14 cellular contexts compared by ENCODE assay signal in genomic region chr16:49596119-49596518, GRCh38.
DNase-seq lines count a peak whose midpoint lies in the region; FAIRE-seq and TF ChIP-seq lines count a peak whose summit lies in the region.
"Had no signal": no experiment of that assay in that cellular context is flagged by ENCODE, and none has a peak within 500 bp of the region (broad histone marks: within the 10 kb centered on the region; RNA-seq: fewer than 3 reads in every experiment).

No MANE protein-coding gene starts in this region.

- no peak overlapping the region for H3K4me3 Mint-ChIP-seq in immature natural killer cell
- H3K4me3 Mint-ChIP-seq: central memory CD8-positive, alpha-beta T cell; naive B cell; T-helper 1 cell treated with Interleukin-12 subunit alpha and Interleukin-12 subunit beta and Interleukin-4 antibody, amounts not matched to agents 30 μg/mL and 1 μg/mL, for 36 hours had no signal

- peak overlapping the region; percentile 60 to 87 (median 79) for H3K4me2 ChIP-seq in BLaER1 treated with 17β-estradiol and CSF1 and Interleukin-3, amounts not matched to agents 10 nM and 100 nM
- peak overlapping the region; percentile 20 for H3K4me2 ChIP-seq in fibroblast of lung (ENCODE audit: extremely low read depth, insufficient read depth, low read length)
- H3K4me2 ChIP-seq in neural cell (ENCODE audit: low read length): peak overlapping the region; percentile 5

- no peaks in the 10 kb centered on the region for H4K20me1 ChIP-seq in BLaER1 treated with 17β-estradiol and CSF1 and Interleukin-3, amounts not matched to agents 10 nM and 100 nM
- H4K20me1 ChIP-seq in fibroblast of lung (ENCODE audit: control insufficient read depth, extremely low read depth, insufficient read depth, low read length) (no peaks in the 10 kb centered on the region), neural cell (ENCODE audit: insufficient read depth) (no peaks in the 10 kb centered on the region)

- H3K27ac ChIP-seq in BLaER1 treated with 17β-estradiol and CSF1 and Interleukin-3, amounts not matched to agents 10 nM and 100 nM: peak overlapping the region; percentile 17 to 75 (median 66); a peak in 18 of 22 replicates
- H3K27ac ChIP-seq in fibroblast of lung (ENCODE audit: insufficient read depth, low read length) (no peak overlapping the region), neural cell (ENCODE audit: low read length) (peak overlapping the region; percentile 32), kidney (ENCODE audit: low read depth in 2 of 2, low read length in 2 of 2) (peak overlapping the region in 1 of 2 donors; percentile 14)

- peak overlapping the region; percentile 1 to 58 (median 25); a peak in 9 of 20 replicates for H3K4me3 ChIP-seq in BLaER1 treated with 17β-estradiol and CSF1 and Interleukin-3, amounts not matched to agents 10 nM and 100 nM
- peak overlapping the region in 2 of 4 experiments; percentile 4 to 27 for H3K4me3 ChIP-seq in fibroblast of lung (replicated peaks in 1 of 4; ENCODE audit: control extremely low read depth in 1 of 4, insufficient read depth in 1 of 4, low read depth in 3 of 4, low read length in 4 of 4)
- peak overlapping the region; percentile 25 for H3K4me3 ChIP-seq in neural cell (ENCODE audit: low read length)
- H3K4me3 ChIP-seq in kidney (ENCODE audit: low read length in 2 of 2): no peak overlapping the region

- no peaks in the 10 kb centered on the region for H3K27me3 ChIP-seq in BLaER1 treated with 17β-estradiol and CSF1 and Interleukin-3, amounts not matched to agents 10 nM and 100 nM
- no peaks in the 10 kb centered on the region for H3K27me3 ChIP-seq in fibroblast of lung (ENCODE audit: control insufficient read depth, insufficient read depth, low read length)
- H3K27me3 ChIP-seq in neural cell (ENCODE audit: insufficient read depth, low read depth, low read length): no peaks in the 10 kb centered on the region

- no peaks in the 10 kb centered on the region for H3F3A ChIP-seq in neural cell (ENCODE audit: insufficient read depth, low read length, poor library complexity, severe bottlenecking)

- H3K4me1 Mint-ChIP-seq in immature natural killer cell: no peaks in the 10 kb centered on the region
- H3K4me1 Mint-ChIP-seq: central memory CD8-positive, alpha-beta T cell; naive B cell had no signal

- TF ChIP-seq RAD21 in neural cell (conservative IDR thresholded peaks at IDR 0.05): no peak

- H3K27me3 Mint-ChIP-seq in immature natural killer cell (ENCODE audit: low read depth in 3 of 3): peaks cover 3 to 8% (median 4%) of the 10 kb centered on the region in 3 donors

- no peaks in the 10 kb centered on the region for H3K36me3 Mint-ChIP-seq in immature natural killer cell
- H3K36me3 Mint-ChIP-seq: naive B cell had no signal

- intact Hi-C loops in kidney (cut with DNase I): no loop called here

- no peak overlapping the region for H3K27ac Mint-ChIP-seq in immature natural killer cell
- H3K27ac Mint-ChIP-seq: T-helper 1 cell treated with Interleukin-12 subunit alpha and Interleukin-12 subunit beta and Interleukin-4 antibody, amounts not matched to agents 30 μg/mL and 1 μg/mL, for 36 hours had no signal

- peak overlapping the region; percentile 45 to 74 (median 63); a peak in 21 of 22 replicates for H3K9ac ChIP-seq in BLaER1 treated with 17β-estradiol and CSF1 and Interleukin-3, amounts not matched to agents 10 nM and 100 nM
- no peak overlapping the region for H3K9ac ChIP-seq in fibroblast of lung (ENCODE audit: insufficient read depth, low read length)
- H3K9ac ChIP-seq in neural cell (ENCODE audit: low read length): peak overlapping the region; percentile 18
- peak overlapping the region in 1 of 2 donors; percentile 8 for H3K9ac ChIP-seq in kidney (ENCODE audit: low read length in 2 of 2)

- no peak for TF ChIP-seq CTCF in fibroblast of lung (conservative IDR thresholded peaks at IDR 0.05 in 1 of 2, IDR thresholded peaks at IDR 0.05 in 1 of 2; ENCODE audit: low read depth in 1 of 2, low read length in 2 of 2)
- no peak for TF ChIP-seq CTCF in neural cell (IDR thresholded peaks at IDR 0.05; ENCODE audit: poor library complexity, severe bottlenecking)
- TF ChIP-seq CTCF in kidney (IDR thresholded peaks at IDR 0.05; ENCODE audit: borderline replicate concordance, extremely low read depth, insufficient read depth): no peak

- DNase-seq in NOMO-1 treated with DMSO at 0.1 percent for 48 hours (lab: John Stamatoyannopoulos, UW; ENCODE audit: unreplicated experiment) (peak; percentile 31), fibroblast of lung (ENCODE audit: low read depth in 2 of 2) (peak; percentile 36 to 39), NCI-H748 treated with DMSO at 0.1 percent for 48 hours (lab: John Stamatoyannopoulos, UW) (no peak), NCI-H1092 treated with DMSO at 0.1 percent for 48 hours (lab: John Stamatoyannopoulos, UW) (no peak), kidney (no peak), immature natural killer cell (no peak)
- DNase-seq: activated T-cell treated with anti-CD3 and anti-CD28 coated beads for 4 hours; Kasumi-1; naive B cell; stimulated activated CD4-positive, alpha-beta T cell treated with anti-CD3 and anti-CD28 coated beads, Interleukin-2, amount 100 ng/mL, for 24 hours had no signal

- H3K4me1 ChIP-seq in BLaER1 treated with 17β-estradiol and CSF1 and Interleukin-3, amounts not matched to agents 10 nM and 100 nM: peaks cover 21 to 97% (median 80%) of the 10 kb centered on the region in 10 experiments
- peaks cover 2% of the 10 kb centered on the region for H3K4me1 ChIP-seq in fibroblast of lung (ENCODE audit: control insufficient read depth, extremely low read depth, insufficient read depth, low read length)
- peaks cover 1 to 8% of the 10 kb centered on the region in 2 donors for H3K4me1 ChIP-seq in kidney (ENCODE audit: control insufficient read depth in 1 of 2, insufficient read depth in 1 of 2, low read depth in 1 of 2, low read length in 2 of 2)

- H3K9me2 ChIP-seq in neural cell (ENCODE audit: insufficient read depth, low read length): no peaks in the 10 kb centered on the region

- H3K79me2 ChIP-seq in fibroblast of lung (ENCODE audit: control insufficient read depth, insufficient read depth, low read length) (no peaks in the 10 kb centered on the region), neural cell (replicated peaks; ENCODE audit: insufficient read depth, low read length) (peaks cover 7% of the 10 kb centered on the region)

- no peaks in the 10 kb centered on the region for H3K9me3 ChIP-seq in BLaER1 treated with 17β-estradiol and CSF1 and Interleukin-3, amounts not matched to agents 10 nM and 100 nM (replicated peaks in 1 of 11)
- H3K9me3 ChIP-seq in fibroblast of lung (ENCODE audit: control insufficient read depth, insufficient read depth, low read depth, low read length): no peaks in the 10 kb centered on the region
- no peaks in the 10 kb centered on the region for H3K9me3 ChIP-seq in neural cell (ENCODE audit: low read length)
- H3K9me3 ChIP-seq in kidney (ENCODE audit: control insufficient read depth in 1 of 2, low read length in 2 of 2): no peaks in the 10 kb centered on the region

- peaks cover 0 to 4% (median 0%) of the 10 kb centered on the region in 11 experiments; a peak in 1 of 22 replicates for H3K36me3 ChIP-seq in BLaER1 treated with 17β-estradiol and CSF1 and Interleukin-3, amounts not matched to agents 10 nM and 100 nM
- H3K36me3 ChIP-seq in fibroblast of lung (ENCODE audit: control insufficient read depth, insufficient read depth, low read length) (no peaks in the 10 kb centered on the region), neural cell (ENCODE audit: insufficient read depth, low read length) (no peaks in the 10 kb centered on the region), kidney (ENCODE audit: control insufficient read depth in 1 of 2, insufficient read depth in 2 of 2, low read length in 2 of 2) (no peaks in the 10 kb centered on the region)

- TF ChIP-seq EP300 in neural cell (conservative IDR thresholded peaks at IDR 0.05; ENCODE audit: poor library complexity, severe bottlenecking): no peak

- H2AFZ ChIP-seq in fibroblast of lung (ENCODE audit: low read length) (peak overlapping the region; percentile 48), neural cell (ENCODE audit: low read depth, low read length) (no peak overlapping the region)

- no peak for FAIRE-seq in kidney (lab: Jason Lieb, UNC)

- H3K9me3 Mint-ChIP-seq in immature natural killer cell: no peaks in the 10 kb centered on the region
- H3K9me3 Mint-ChIP-seq: central memory CD8-positive, alpha-beta T cell; naive B cell; T-helper 1 cell treated with Interleukin-12 subunit alpha and Interleukin-12 subunit beta and Interleukin-4 antibody, amounts not matched to agents 30 μg/mL and 1 μg/mL, for 36 hours had no signal

TF ChIP-seq in neural cell, 6 proteins besides CTCF, POLR2A, EP300 and RAD21:
- no peak for TF ChIP-seq REST (IDR thresholded peaks at IDR 0.05; ENCODE audit: borderline replicate concordance)
- no peak for TF ChIP-seq POLR2AphosphoS5 (IDR thresholded peaks at IDR 0.05)
- no peak for TF ChIP-seq EZH2 (IDR thresholded peaks at IDR 0.05; ENCODE audit: borderline replicate concordance, insufficient read depth, low read length, poor library complexity, severe bottlenecking)
- no peak for TF ChIP-seq SMC3 (conservative IDR thresholded peaks at IDR 0.05; ENCODE audit: poor library complexity)
- no peak for TF ChIP-seq MXI1 (conservative IDR thresholded peaks at IDR 0.05; ENCODE audit: poor library complexity, severe bottlenecking)
- no peak for TF ChIP-seq TAF1 (IDR thresholded peaks at IDR 0.05; ENCODE audit: low read depth)

Comparison
In these comparisons a context has a peak if more than half of its experiments do, and no peak if none do; other contexts are left out.
1. H3K4me2 ChIP-seq: peak in every context shown above with its lines; median percentile 79 in BLaER1 treated with 17β-estradiol and CSF1 and Interleukin-3, amounts not matched to agents 10 nM and 100 nM; 20 in fibroblast of lung; 5 in neural cell.
2. H3K4me3 ChIP-seq: peak in BLaER1 treated with 17β-estradiol and CSF1 and Interleukin-3, amounts not matched to agents 10 nM and 100 nM (10 of 10) and neural cell (single experiment); none in kidney (0 of 2).
3. DNase-seq: peak in NOMO-1 treated with DMSO at 0.1 percent for 48 hours (single experiment) and fibroblast of lung (2 of 2); none in NCI-H748 treated with DMSO at 0.1 percent for 48 hours (single experiment), NCI-H1092 treated with DMSO at 0.1 percent for 48 hours (single experiment), kidney (single experiment) and immature natural killer cell (0 of 3).